Comparison of ENCODE assay signal across 11 cellular contexts in genomic region chr14:59585891-59586554, GRCh38. TPM values are rescaled to one million over a fixed set of nuclear protein-coding genes. Genes with fewer than 3 reads are reported as not detected.
DNase-seq lines count a peak whose midpoint lies in the region; ATAC-seq and TF ChIP-seq lines count a peak whose summit lies in the region.
"Had no signal": no experiment of that assay in that cellular context is flagged by ENCODE, and none has a peak within 500 bp of the region (broad histone marks: within the 10 kb centered on the region; RNA-seq: fewer than 3 reads in every experiment).

No MANE protein-coding gene starts in this region.

- H3K36me3 Mint-ChIP-seq in T-helper 17 cell (ENCODE audit: low read depth) = no peaks in the 10 kb centered on the region

- peak overlapping the region; percentile 39 for H3K4me3 Mint-ChIP-seq in T-helper 17 cell

- TF ChIP-seq CTCF in AG10803 (conservative IDR thresholded peaks at IDR 0.05; ENCODE audit: low read length) = no peak
- TF ChIP-seq CTCF in fibroblast of villous mesenchyme (IDR thresholded peaks at IDR 0.05; ENCODE audit: insufficient read depth, low read depth, low read length) = no peak

- H3K9me3 ChIP-seq in T-helper 17 cell (ENCODE audit: control insufficient read depth, low read length, poor library complexity, severe bottlenecking) = no peaks in the 10 kb centered on the region

- no peak overlapping the region for H3K27ac Mint-ChIP-seq in T-helper 17 cell

- H3K27me3 Mint-ChIP-seq in T-helper 17 cell = no peaks in the 10 kb centered on the region

- DNase-seq in AG10803 (ENCODE audit: low read depth) = peak; percentile 5
- peak; percentile 63 for DNase-seq in HCEC 1CT
- no peak for DNase-seq in T-helper 17 cell
- DNase-seq in fibroblast of villous mesenchyme (ENCODE audit: low read depth) = peak; percentile 90
- no peak for DNase-seq in cortex of kidney (lab: John Stamatoyannopoulos, UW)
- DNase-seq in T1000 (lab: John Stamatoyannopoulos, UW) = no peak
- DNase-seq in germinal center (ENCODE audit: low spot score) = no peak
- DNase-seq: DMS53, NCI-H187, occipital lobe had no signal

- H3K4me3 ChIP-seq in AG10803 (ENCODE audit: low read length) (no peak overlapping the region), fibroblast of villous mesenchyme (ENCODE audit: low read depth, low read length) (no peak overlapping the region)

- no peak for ATAC-seq in T-helper 17 cell
- no peak for ATAC-seq in GM18502 (IDR thresholded peaks at IDR 0.05; ENCODE audit: poor library complexity, unreplicated experiment)

- H3K4me1 Mint-ChIP-seq in T-helper 17 cell = peaks cover 7% of the 10 kb centered on the region

RNA-seq across cellular contexts. Expression of gene CCDC175, which starts 9.4 kb away (rescaled TPM):
- total RNA-seq in T-helper 17 cell (under 1 TPM in 1 of 2 donors, not detected in 1; 0.39 TPM), fibroblast of villous mesenchyme (not detected in 2 replicates)

Comparison
In these comparisons a context has a peak if more than half of its experiments do, and no peak if none do; other contexts are left out.
1. DNase-seq: peak in AG10803 (single experiment), HCEC 1CT (single experiment) and fibroblast of villous mesenchyme (single experiment); none in T-helper 17 cell (0 of 3), cortex of kidney (single experiment), T1000 (single experiment) and germinal center (single experiment).